Comparison of ENCODE assay signal across 8 cellular contexts in the genomic region with DNA sequence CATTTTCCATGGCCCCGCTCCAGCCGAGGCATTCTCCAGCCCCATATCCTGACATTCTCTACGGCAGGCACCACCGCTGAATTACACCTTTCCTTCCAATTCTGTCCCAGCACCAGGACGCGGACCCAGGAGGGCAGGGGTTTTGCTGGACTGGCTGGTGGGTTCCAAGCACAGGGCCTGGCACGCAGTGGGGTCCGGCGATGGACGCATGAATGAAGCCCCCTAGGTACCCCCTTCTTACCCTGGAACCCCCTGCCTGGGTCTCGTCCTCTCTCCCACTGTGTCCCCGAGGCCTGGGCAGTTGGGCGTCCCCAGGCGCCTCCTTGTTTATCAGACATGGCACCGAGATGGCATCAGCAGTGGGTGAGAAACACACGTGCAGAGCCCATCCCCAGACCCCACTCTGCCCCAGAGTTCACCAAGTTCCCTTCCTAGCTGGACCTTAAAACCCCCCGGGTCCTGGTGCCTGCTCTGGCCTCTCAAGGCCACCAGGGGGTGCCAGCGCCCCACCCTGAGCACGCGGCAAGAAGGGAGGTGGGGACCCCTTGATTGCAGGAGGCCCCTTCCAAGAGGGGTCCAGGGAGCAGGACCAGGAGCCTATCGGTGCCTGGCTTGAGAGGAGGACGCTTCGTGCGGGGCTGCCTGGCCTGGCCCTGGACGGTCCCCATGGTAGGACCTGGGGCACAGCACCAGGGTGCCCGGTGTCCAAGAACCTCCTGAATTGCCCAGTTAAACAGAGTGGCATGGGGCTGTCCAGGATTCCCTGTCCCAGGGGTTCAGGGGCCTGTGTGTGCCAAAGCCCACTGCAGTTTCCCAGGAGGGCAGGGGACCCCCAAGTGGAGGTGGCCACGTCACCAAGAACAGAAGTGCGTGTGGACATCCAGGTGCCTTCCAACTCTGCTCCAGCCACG. TPM values are rescaled to one million over a fixed set of nuclear protein-coding genes. Genes with fewer than 3 reads are reported as not detected.
A peak's percentile ranks its signal among the peaks of the same experiment; 100 is the strongest.
DNase-seq lines count a peak whose midpoint lies in the region; ATAC-seq and TF ChIP-seq lines count a peak whose summit lies in the region.

No MANE protein-coding gene starts in this region.

- H3K9me3 Mint-ChIP-seq in activated CD8-positive, alpha-beta T cell treated with anti-CD3 and anti-CD28 coated beads for 36 hours: no peaks in the 10 kb centered on the region

- H3K4me3 ChIP-seq in DND-41 (ENCODE audit: low read depth in 1 of 2, low read length in 2 of 2) (no peak overlapping the region), IMR-90 (ENCODE audit: insufficient read depth, low read depth, low read length) (no peak overlapping the region), fibroblast of villous mesenchyme (ENCODE audit: low read depth, low read length) (no peak overlapping the region)

- no peak overlapping the region for H4K91ac ChIP-seq in IMR-90 (ENCODE audit: insufficient read depth, low read depth, low read length)

- no peak overlapping the region for H3K56ac ChIP-seq in IMR-90 (ENCODE audit: extremely low read depth, insufficient read depth, low read length)

- no peak overlapping the region for H3K18ac ChIP-seq in IMR-90 (ENCODE audit: low read depth, low read length)

- BruUV-seq in IMR-90 (replicated peaks; lab: Mats Ljungman, UMichigan): no TSS peak

- in situ Hi-C loops in IMR-90 (cut with MboI; ENCODE audit: low sequenced_read_pairs): no loop called here

- H2BK120ac ChIP-seq in IMR-90 (ENCODE audit: low read depth, low read length): no peak overlapping the region

- no peaks in the 10 kb centered on the region for H3K79me2 ChIP-seq in DND-41 (ENCODE audit: insufficient read depth, low read length)

- TF ChIP-seq CTCF in DND-41 (IDR thresholded peaks at IDR 0.05; ENCODE audit: borderline replicate concordance, extremely low read depth, low read length, poor library complexity, severe bottlenecking) (peak; percentile 91), IMR-90 (conservative IDR thresholded peaks at IDR 0.05; ENCODE audit: low read depth, low read length) (peak; percentile 91), fibroblast of villous mesenchyme (IDR thresholded peaks at IDR 0.05; ENCODE audit: insufficient read depth, low read depth, low read length) (peak; percentile 84)
- peak; percentile 97 for TF ChIP-seq CTCF in activated CD8-positive, alpha-beta T cell treated with anti-CD3 and anti-CD28 coated beads for 36 hours (IDR thresholded peaks at IDR 0.05)

- H3K27me3 ChIP-seq in DND-41 (ENCODE audit: insufficient read depth, low read length, poor library complexity) (no peaks in the 10 kb centered on the region), IMR-90 (ENCODE audit: control insufficient read depth, insufficient read depth, low read length) (peaks cover 14% of the 10 kb centered on the region)

- H2AK9ac ChIP-seq in IMR-90 (replicated peaks; ENCODE audit: low read depth, low read length, poor library complexity): no peak overlapping the region

- H4K20me1 ChIP-seq in DND-41 (ENCODE audit: insufficient read depth, low read length) (peaks cover 7% of the 10 kb centered on the region; the same call in 1 of the 2 replicates), IMR-90 (ENCODE audit: insufficient read depth, low read length) (no peaks in the 10 kb centered on the region)

- H2BK15ac ChIP-seq in IMR-90 (ENCODE audit: low read depth, low read length): no peak overlapping the region

- H2BK5ac ChIP-seq in IMR-90 (ENCODE audit: low read depth, low read length, poor library complexity, severe bottlenecking): no peak overlapping the region

- H3K4ac ChIP-seq in IMR-90 (ENCODE audit: low read depth, low read length): no peak overlapping the region

- H3K4me1 ChIP-seq in DND-41 (ENCODE audit: insufficient read depth, low read length): no peaks in the 10 kb centered on the region
- H3K4me1 ChIP-seq in IMR-90 (ENCODE audit: control insufficient read depth, insufficient read depth, low read length): no peaks in the 10 kb centered on the region

- H3K27me3 Mint-ChIP-seq in activated CD8-positive, alpha-beta T cell treated with anti-CD3 and anti-CD28 coated beads for 36 hours: no peaks in the 10 kb centered on the region

- H3K27ac Mint-ChIP-seq in activated CD8-positive, alpha-beta T cell treated with anti-CD3 and anti-CD28 coated beads for 36 hours: no peak overlapping the region

- H3K23ac ChIP-seq in IMR-90 (ENCODE audit: low read depth, low read length): no peak overlapping the region

- H3K9me1 ChIP-seq in IMR-90 (ENCODE audit: insufficient read depth, low read length): no peaks in the 10 kb centered on the region

- TF ChIP-seq RAD21 in IMR-90 (IDR thresholded peaks at IDR 0.05; ENCODE audit: low read length): peak; percentile 91

- CTCF ChIA-PET in IMR-90 (lab: Yijun Ruan, JAX): interaction anchor here (0.6 to 3.5 kb wide), 6 partner anchors 9 to 237 kb away, joined by 3 to 20 read pairs (median 4); no protein-coding TSS in a partner anchor
- CTCF ChIA-PET in activated CD8-positive, alpha-beta T cell treated with anti-CD3 and anti-CD28 coated beads for 36 hours (lab: Charles Lee): interaction anchor here (0.6 to 2.7 kb wide), 15 partner anchors 9 to 159 kb away, joined by 3 to 40 read pairs (median 3); no protein-coding TSS in a partner anchor

- no peak overlapping the region for H2AFZ ChIP-seq in DND-41 (ENCODE audit: low read depth, low read length)
- H2AFZ ChIP-seq in IMR-90 (replicated peaks; ENCODE audit: low read length, poor library complexity): no peak overlapping the region

- H2BK20ac ChIP-seq in IMR-90 (ENCODE audit: low read depth, low read length): no peak overlapping the region

- intact Hi-C loops in IMR-90 (cut with micrococcal nuclease) (loop anchor here (1.0 to 10.0 kb wide), 4 partner anchors 50 to 160 kb away; no protein-coding TSS in a partner anchor), sciatic nerve (cut with DNase I) (loop anchor here (10.0 kb wide), 1 partner anchor 70 kb away; no protein-coding TSS in a partner anchor)
- intact Hi-C loops in activated CD8-positive, alpha-beta T cell treated with anti-CD3 and anti-CD28 coated beads for 36 hours (cut with micrococcal nuclease): loop anchor here (2.0 kb wide), 1 partner anchor 54 kb away; no protein-coding TSS in a partner anchor

- no peaks in the 10 kb centered on the region for H3K4me1 Mint-ChIP-seq in activated CD8-positive, alpha-beta T cell treated with anti-CD3 and anti-CD28 coated beads for 36 hours (ENCODE audit: low read depth)

- H3K9ac ChIP-seq in DND-41 (ENCODE audit: low read depth, low read length) (no peak overlapping the region), IMR-90 (ENCODE audit: low read depth, low read length) (no peak overlapping the region)

- H3K36me3 ChIP-seq in DND-41 (ENCODE audit: insufficient read depth, low read length) (no peaks in the 10 kb centered on the region), IMR-90 (ENCODE audit: control insufficient read depth, insufficient read depth, low read length) (no peaks in the 10 kb centered on the region)

- POLR2A ChIA-PET in IMR-90 (lab: Charles Lee; ENCODE audit: unreplicated experiment): no interaction called here
- POLR2A ChIA-PET in activated CD8-positive, alpha-beta T cell treated with anti-CD3 and anti-CD28 coated beads for 36 hours (lab: Charles Lee): no interaction called here

- ATAC-seq in DND-41 (ENCODE audit: insufficient read depth, low read depth): peak; percentile 74
- ATAC-seq in IMR-90 (ENCODE audit: low read depth): peak; percentile 85
- ATAC-seq in activated CD8-positive, alpha-beta T cell treated with anti-CD3 and anti-CD28 coated beads for 36 hours: peak; percentile 82
- peak; percentile 19 for ATAC-seq in sciatic nerve
- no peak for ATAC-seq in GM19397 (IDR thresholded peaks at IDR 0.05; ENCODE audit: unreplicated experiment)

- no peaks in the 10 kb centered on the region for H3K9me3 ChIP-seq in DND-41 (ENCODE audit: insufficient read depth, low read length, severe bottlenecking)
- H3K9me3 ChIP-seq in IMR-90 (ENCODE audit: control insufficient read depth, insufficient read depth, low read length): no peaks in the 10 kb centered on the region

- no peaks in the 10 kb centered on the region for H3K79me1 ChIP-seq in IMR-90 (ENCODE audit: low read depth in 1 of 2, low read length in 2 of 2)

- H4K8ac ChIP-seq in IMR-90 (ENCODE audit: low read depth in 2 of 2, low read length in 2 of 2): no peak overlapping the region

- no peak overlapping the region for H3K14ac ChIP-seq in IMR-90 (replicated peaks; ENCODE audit: low read depth, low read length)

- DNase-seq in DND-41 (peak; percentile 28), IMR-90 (peak; percentile 10), fibroblast of villous mesenchyme (ENCODE audit: low read depth) (peak; percentile 12), sciatic nerve (ENCODE audit: low spot score) (no peak), GF-D8 (lab: John Stamatoyannopoulos, UW) (no peak)
- DNase-seq in activated CD8-positive, alpha-beta T cell treated with anti-CD3 and anti-CD28 coated beads for 36 hours: peak; percentile 53
- no peak for DNase-seq in central memory CD4-positive, alpha-beta T cell

- H3K4me2 ChIP-seq in DND-41 (ENCODE audit: insufficient read depth, low read length) (no peak overlapping the region), IMR-90 (ENCODE audit: low read depth, low read length) (no peak overlapping the region)

- no peaks in the 10 kb centered on the region for H3K36me3 Mint-ChIP-seq in activated CD8-positive, alpha-beta T cell treated with anti-CD3 and anti-CD28 coated beads for 36 hours (ENCODE audit: low read depth)

- WGBS in IMR-90 (ENCODE audit: extremely low coverage in 2 of 2, insufficient read length in 1 of 2), 2 experiments: 39% methylated on average over 10 of the region's 29 CpGs; no CpG with 5 or more reads in 1 of the 2 experiments

- TF ChIP-seq POLR2A in IMR-90 (IDR thresholded peaks at IDR 0.05; ENCODE audit: low read depth, low read length): no peak

- dilution Hi-C loops in IMR-90 (cut with HindIII; ENCODE audit: low sequenced_read_pairs, unreplicated experiment): no loop called here

- H2AK5ac ChIP-seq in IMR-90 (ENCODE audit: low read depth, low read length): no peak overlapping the region

- H3K4me3 Mint-ChIP-seq in activated CD8-positive, alpha-beta T cell treated with anti-CD3 and anti-CD28 coated beads for 36 hours: no peak overlapping the region

- H3K27ac ChIP-seq in DND-41 (ENCODE audit: low read length): no peak overlapping the region
- no peak overlapping the region for H3K27ac ChIP-seq in IMR-90 (ENCODE audit: insufficient read depth, low read length)

- H4K5ac ChIP-seq in IMR-90 (ENCODE audit: low read depth, low read length): no peak overlapping the region

RNA-seq across cellular contexts. Expression of a gene that starts 46.1 kb away (rescaled TPM):
- total RNA-seq in IMR-90 (2012; rRNA removed): 0.56 and 0.72 TPM in 2 replicates
- polyA plus RNA-seq in IMR-90 (2012; rRNA removed): 4.1 and 5.4 TPM in 2 replicates
- 3.4 and 5.5 TPM in 2 replicates for polyA plus RNA-seq in IMR-90 (2012; cell fraction: cytosol; rRNA removed)
- polyA plus RNA-seq in IMR-90 (2012; cell fraction: nucleus; rRNA removed; ENCODE audit: low replicate concordance): 18.4 and 59.0 TPM in 2 replicates
- 1 to 10 TPM; 2.0 to 2.5 TPM for total RNA-seq in activated CD8-positive, alpha-beta T cell treated with anti-CD3 and anti-CD28 coated beads for 36 hours
- total RNA-seq in fibroblast of villous mesenchyme: 2.2 and 7.1 TPM in 2 replicates
- total RNA-seq in sciatic nerve: 35.4 TPM

RNA-seq across cellular contexts. Expression of a gene that starts 59.6 kb away (rescaled TPM):
- total RNA-seq in IMR-90 (2012; rRNA removed) (25.3 and 25.6 TPM in 2 replicates), fibroblast of villous mesenchyme (19.4 and 20.3 TPM in 2 replicates), sciatic nerve (35.4 TPM)
- polyA plus RNA-seq in IMR-90 (2012; rRNA removed): 38.1 and 39.5 TPM in 2 replicates
- polyA plus RNA-seq in IMR-90 (2012; cell fraction: cytosol; rRNA removed): 33.5 and 37.2 TPM in 2 replicates
- 11.6 and 15.3 TPM in 2 replicates for polyA plus RNA-seq in IMR-90 (2012; cell fraction: nucleus; rRNA removed; ENCODE audit: low replicate concordance)
- total RNA-seq in activated CD8-positive, alpha-beta T cell treated with anti-CD3 and anti-CD28 coated beads for 36 hours: 1 to 10 TPM; 6.1 to 6.2 TPM

Comparison
In these comparisons a context has a peak if more than half of its experiments do, and no peak if none do; other contexts are left out.
1. DNase-seq: peak in DND-41 (single experiment), IMR-90 (single experiment), activated CD8-positive, alpha-beta T cell treated with anti-CD3 and anti-CD28 coated beads for 36 hours (single experiment) and fibroblast of villous mesenchyme (single experiment); none in sciatic nerve (single experiment), GF-D8 (single experiment) and central memory CD4-positive, alpha-beta T cell (single experiment).
2. Peak in every context shown above with its lines, with median percentiles within 50 percentile points of each other: CTCF ChIP-seq.